In the genomic region with DNA sequence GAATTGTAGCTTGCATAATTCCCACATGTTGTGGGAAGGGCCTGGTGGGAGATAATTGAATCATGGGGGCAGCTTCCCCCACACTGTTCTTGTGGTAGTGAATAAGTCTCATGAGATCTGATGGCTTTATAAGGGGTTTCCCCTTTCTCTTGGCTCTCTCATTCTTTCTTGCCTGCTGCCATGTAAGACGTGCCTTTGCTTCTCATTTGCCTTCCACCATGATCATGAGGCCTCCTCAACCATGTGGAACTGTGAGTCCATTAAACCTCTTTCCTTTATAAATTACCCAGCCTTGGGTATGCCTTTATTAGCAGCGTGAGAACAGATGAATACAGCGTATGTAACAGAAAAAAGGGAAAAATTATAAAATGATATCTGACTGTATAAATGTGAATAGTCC, we compare ENCODE assay signal across 10 cellular contexts. TPM values are rescaled to one million over a fixed set of nuclear protein-coding genes. Genes with fewer than 3 reads are reported as not detected.
"Had no signal": no experiment of that assay in that cellular context is flagged by ENCODE, and none has a peak within 500 bp of the region (broad histone marks: within the 10 kb centered on the region; RNA-seq: fewer than 3 reads in every experiment).

No MANE protein-coding gene starts in this region.

- H3K9me3 ChIP-seq: HAP-1 had no signal

- H3K9ac ChIP-seq: GM23248 had no signal

- FAIRE-seq: HTR-8/SVneo had no signal

- H2AFZ ChIP-seq: GM23248 had no signal

- H3K4me3 ChIP-seq: GM23248, HAP-1 had no signal

- H3K4me1 ChIP-seq: HAP-1 had no signal

- ATAC-seq: HCT116 had no signal

- DNase-seq: GM23248, GOT3, H7, KBM-7 had no signal

- H3K36me3 ChIP-seq: HAP-1 had no signal

- H3K27ac ChIP-seq: GM23248 had no signal

RNA-seq across cellular contexts. Expression of a gene that starts 21.1 kb away (rescaled TPM):
- total RNA-seq: GM23248, H4, H7, HT-29, IMR-90 had no signal
- polyA plus RNA-seq: GM23248, IMR-90 had no signal
